10 cellular contexts compared by ENCODE assay signal in the genomic region with DNA sequence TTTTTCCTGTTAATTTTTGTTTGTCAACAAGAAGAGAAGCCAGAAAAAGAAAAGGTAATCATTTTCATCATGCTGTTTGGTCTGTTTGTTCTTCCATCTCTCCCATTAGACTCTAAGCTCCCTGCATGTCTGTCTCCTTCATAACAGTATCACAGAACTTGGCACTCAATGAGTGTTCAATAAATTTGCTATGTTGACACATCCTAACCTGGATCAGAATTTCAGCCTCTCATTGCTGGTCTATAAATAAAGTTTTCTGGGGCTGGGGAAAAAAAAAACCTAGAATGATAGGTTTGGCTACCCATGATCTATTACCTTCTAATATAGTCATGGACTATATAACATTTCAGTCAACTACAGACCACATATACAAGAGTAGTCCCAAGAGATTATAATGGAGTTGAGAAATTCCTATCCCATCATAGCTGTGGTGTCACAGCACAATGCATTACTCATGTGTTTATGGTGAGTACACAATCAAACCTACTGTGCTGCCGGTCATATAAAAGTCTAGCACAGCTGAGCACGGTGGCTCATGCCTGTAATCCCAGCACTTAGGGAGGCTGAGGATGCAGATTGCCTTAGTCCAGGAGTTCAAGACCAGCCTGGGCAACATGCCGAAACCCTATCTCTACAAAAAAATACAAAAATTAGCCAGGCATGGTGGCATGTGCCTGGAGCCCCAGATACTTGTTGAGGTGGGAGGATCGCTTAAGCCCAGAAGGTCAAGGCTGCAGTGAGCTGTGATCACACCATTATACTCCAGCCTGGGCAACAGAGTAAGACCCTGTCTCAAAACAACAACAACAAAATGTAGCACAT. TPM values are rescaled to one million over a fixed set of nuclear protein-coding genes. Genes with fewer than 3 reads are reported as not detected.
DNase-seq lines count a peak whose midpoint lies in the region; ATAC-seq lines count a peak whose summit lies in the region.
"Had no signal": no experiment of that assay in that cellular context is flagged by ENCODE, and none has a peak within 500 bp of the region (broad histone marks: within the 10 kb centered on the region; RNA-seq: fewer than 3 reads in every experiment).

No MANE protein-coding gene starts in this region.

- peaks cover 34% of the 10 kb centered on the region for H3K4me1 ChIP-seq in HUES64 (ENCODE audit: insufficient read depth, low read length)

- no peaks in the 10 kb centered on the region for H3K36me3 ChIP-seq in HUES64 (ENCODE audit: insufficient read depth, low read length)
- H3K36me3 ChIP-seq: esophagus squamous epithelium had no signal

- no peak overlapping the region for H3K9ac ChIP-seq in HUES64 (ENCODE audit: low read depth, low read length)

- peak; percentile 71 for ATAC-seq in left lobe of liver

- WGBS in HUES64 = 95% methylated on average over 4 of the region's 4 CpGs

- H3K4me3 ChIP-seq in HUES64 (ENCODE audit: low read length) = no peak overlapping the region
- H3K4me3 ChIP-seq: esophagus squamous epithelium had no signal

- no peaks in the 10 kb centered on the region for H3K27me3 ChIP-seq in HUES64 (ENCODE audit: insufficient read depth, low read length)
- H3K27me3 ChIP-seq: esophagus squamous epithelium had no signal

- peak; percentile 38 for DNase-seq in AG08396 (ENCODE audit: low spot score)
- DNase-seq in astrocyte of the hippocampus (ENCODE audit: low read depth, low spot score) = peak; percentile 68
- no peak for DNase-seq in left lobe of liver (ENCODE audit: low spot score)
- no peak for DNase-seq in SHP77 treated with DMSO at 0.1 percent for 48 hours (lab: John Stamatoyannopoulos, UW)
- no peak for DNase-seq in activated CD4-positive, alpha-beta T cell treated with anti-CD3 and anti-CD28 coated beads, Interleukin-2, amount 50 U/mL, for 48 hours
- DNase-seq in pons (ENCODE audit: low spot score) = no peak
- DNase-seq in NCI-H524 treated with DMSO at 0.1 percent for 48 hours (lab: John Stamatoyannopoulos, UW) = no peak
- DNase-seq: esophagus squamous epithelium had no signal

- H3K27ac ChIP-seq in HUES64 (ENCODE audit: low read depth, low read length) = peak overlapping the region; percentile 45; the same call in 1 of the 2 replicates
- H3K27ac ChIP-seq: VCaP had no signal

- H3K9me3 ChIP-seq in HUES64 (ENCODE audit: insufficient read depth, low read depth, low read length) = no peaks in the 10 kb centered on the region
- H3K9me3 ChIP-seq: esophagus squamous epithelium had no signal

RNA-seq across cellular contexts. Expression of a gene that starts 5.9 kb away (rescaled TPM):
- 16.7 TPM for polyA plus RNA-seq in HUES64 (2013, experiment 1 of 2)
- 17.7 TPM for polyA plus RNA-seq in HUES64 (2013, experiment 2 of 2)
- 16.6 TPM for total RNA-seq in left lobe of liver

RNA-seq across cellular contexts. Expression of a gene that starts 39.3 kb away (rescaled TPM):
- 2,257 TPM for polyA plus RNA-seq in HUES64 (2013, experiment 1 of 2)
- 2,287 TPM for polyA plus RNA-seq in HUES64 (2013, experiment 2 of 2)
- 346 TPM for total RNA-seq in left lobe of liver

Comparison
In these comparisons a context has a peak if more than half of its experiments do, and no peak if none do; other contexts are left out.
1. DNase-seq: peak in AG08396 (single experiment) and astrocyte of the hippocampus (single experiment); none in left lobe of liver (single experiment), SHP77 treated with DMSO at 0.1 percent for 48 hours (single experiment), activated CD4-positive, alpha-beta T cell treated with anti-CD3 and anti-CD28 coated beads, Interleukin-2, amount 50 U/mL, for 48 hours (0 of 2), pons (single experiment) and NCI-H524 treated with DMSO at 0.1 percent for 48 hours (single experiment).